Comparison of ENCODE assay signal across 16 cellular contexts in the genomic region with DNA sequence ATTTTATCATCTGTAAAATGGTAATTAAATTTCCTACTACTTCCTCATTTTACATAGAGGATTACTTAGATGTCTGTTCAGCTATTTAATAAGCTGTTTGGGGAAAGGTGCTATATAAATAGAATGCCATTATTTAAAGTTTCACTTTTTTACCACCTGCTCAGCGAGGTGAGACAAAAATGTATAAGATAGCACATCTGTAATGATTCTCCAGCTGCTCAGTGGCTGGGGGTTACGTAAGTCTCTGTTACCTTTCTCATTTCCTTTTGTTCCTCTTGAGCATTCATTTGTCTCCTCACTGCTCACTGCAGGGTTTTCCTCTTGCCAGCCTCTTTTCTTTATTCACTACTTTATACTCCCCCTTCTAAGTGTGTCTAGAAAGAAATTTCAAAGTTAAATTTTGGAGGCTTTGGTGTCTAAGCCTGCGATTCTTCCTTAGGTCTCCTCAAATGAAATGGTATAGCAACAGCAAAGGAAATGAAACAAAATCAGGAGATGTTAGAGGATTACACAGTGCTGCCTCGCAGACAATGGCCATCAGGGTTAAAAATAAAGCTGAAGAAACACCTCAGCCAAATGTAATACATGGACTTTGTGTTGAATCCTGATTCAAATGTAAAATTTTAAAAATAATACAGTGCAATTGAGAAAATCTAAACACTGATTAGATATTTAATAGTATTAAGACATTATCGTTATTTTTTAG. TPM values are rescaled to one million over a fixed set of nuclear protein-coding genes. Genes with fewer than 3 reads are reported as not detected.
DNase-seq lines count a peak whose midpoint lies in the region; ATAC-seq and TF ChIP-seq lines count a peak whose summit lies in the region.
"Had no signal": no experiment of that assay in that cellular context is flagged by ENCODE, and none has a peak within 500 bp of the region (broad histone marks: within the 10 kb centered on the region; RNA-seq: fewer than 3 reads in every experiment).

No MANE protein-coding gene starts in this region.

- no peaks in the 10 kb centered on the region for H3K36me3 ChIP-seq in OCI-LY3 (replicated peaks; ENCODE audit: low read depth, low read length)

- H3K4me2 ChIP-seq in OCI-LY3 (ENCODE audit: low read length) = peak overlapping the region; percentile 75

- H3K9me3 ChIP-seq in OCI-LY3 (ENCODE audit: insufficient read depth, low read length) = no peaks in the 10 kb centered on the region

- ATAC-seq in GM18505 (IDR thresholded peaks at IDR 0.05; ENCODE audit: unreplicated experiment) = peak; percentile 88
- ATAC-seq in GM19468 (IDR thresholded peaks at IDR 0.05; ENCODE audit: extremely low read depth, unreplicated experiment) = peak; percentile 36
- ATAC-seq in HG03045 (IDR thresholded peaks at IDR 0.05; ENCODE audit: unreplicated experiment) = peak; percentile 63
- ATAC-seq: activated T-cell treated with anti-CD3 and anti-CD28 coated beads, Interleukin-2, amount 50 U/mL, for 72 hours; HCT116; T-helper 17 cell had no signal

- no peak overlapping the region for H3K9ac ChIP-seq in OCI-LY3 (ENCODE audit: low read length)

- peak overlapping the region; percentile 49 for H3K4me3 ChIP-seq in OCI-LY3 (ENCODE audit: low read length)
- H3K4me3 ChIP-seq: skin epidermis had no signal

- no peak for TF ChIP-seq POLR2A in GM18505 (IDR thresholded peaks at IDR 0.05; ENCODE audit: borderline replicate concordance, extremely low read depth, insufficient read depth, insufficient read length)

- no peak overlapping the region for H3K4me3 Mint-ChIP-seq in progenitor cell of endocrine pancreas (ENCODE audit: low read depth)
- H3K4me3 Mint-ChIP-seq: activated T-cell treated with anti-CD3 and anti-CD28 coated beads, Interleukin-2, amount 50 U/mL, for 72 hours; T-helper 17 cell had no signal

- no peak overlapping the region for H2AFZ ChIP-seq in OCI-LY3 (ENCODE audit: low read depth, low read length)

- no peak overlapping the region for H3K27ac Mint-ChIP-seq in progenitor cell of endocrine pancreas
- H3K27ac Mint-ChIP-seq: activated T-cell treated with anti-CD3 and anti-CD28 coated beads, Interleukin-2, amount 50 U/mL, for 72 hours; T-helper 17 cell had no signal

- H4K20me1 ChIP-seq in OCI-LY3 (ENCODE audit: insufficient read depth, low read length) = no peaks in the 10 kb centered on the region

- H3K4me1 Mint-ChIP-seq in progenitor cell of endocrine pancreas (ENCODE audit: low read depth) = peaks cover 28% of the 10 kb centered on the region

- no peak for TF ChIP-seq CTCF in OCI-LY3 (IDR thresholded peaks at IDR 0.05; ENCODE audit: low read depth, low read length)
- no peak for TF ChIP-seq CTCF in progenitor cell of endocrine pancreas (IDR thresholded peaks at IDR 0.05; ENCODE audit: unreplicated experiment)

- H3K4me1 ChIP-seq in OCI-LY3 (ENCODE audit: low read length) = peaks cover 63% of the 10 kb centered on the region

- no peaks in the 10 kb centered on the region for H3K36me3 Mint-ChIP-seq in progenitor cell of endocrine pancreas (ENCODE audit: insufficient read depth)

- H3K27ac ChIP-seq in OCI-LY3 (ENCODE audit: low read length) = peak overlapping the region; percentile 30; the same call in 1 of the 2 replicates

- no peaks in the 10 kb centered on the region for H3K9me3 Mint-ChIP-seq in progenitor cell of endocrine pancreas (ENCODE audit: low read depth)
- H3K9me3 Mint-ChIP-seq: activated T-cell treated with anti-CD3 and anti-CD28 coated beads, Interleukin-2, amount 50 U/mL, for 72 hours had no signal

- peaks cover 48% of the 10 kb centered on the region for H3K27me3 ChIP-seq in OCI-LY3 (ENCODE audit: low read depth, low read length)

- DNase-seq in AG20443 (ENCODE audit: low spot score) (no peak), progenitor cell of endocrine pancreas (ENCODE audit: low spot score, unreplicated experiment) (no peak), DMS153 (lab: John Stamatoyannopoulos, UW) (no peak), DMS79 treated with DMSO at 0.1 percent for 48 hours (lab: John Stamatoyannopoulos, UW) (no peak)
- DNase-seq: activated T-cell treated with anti-CD3 and anti-CD28 coated beads, Interleukin-2, amount 50 U/mL, for 72 hours; caudate nucleus; glutamatergic neuron; NCI-H1694 treated with DMSO at 0.1 percent for 48 hours; stimulated activated naive CD4-positive, alpha-beta T cell treated with Interleukin-2 at 50 U/mL for 16 hours; T-helper 17 cell had no signal

- H3K79me2 ChIP-seq in OCI-LY3 (ENCODE audit: low read length) = no peaks in the 10 kb centered on the region

- peaks cover 19% of the 10 kb centered on the region for H3K27me3 Mint-ChIP-seq in progenitor cell of endocrine pancreas

RNA-seq across cellular contexts. Expression of gene RGS8, which starts 6.8 kb away (rescaled TPM):
- total RNA-seq in progenitor cell of endocrine pancreas = 0.05 TPM in 1 of 2 replicates, not detected in the other
- total RNA-seq: T-helper 17 cell had no signal

Comparison
In these comparisons a context has a peak if more than half of its experiments do, and no peak if none do; other contexts are left out.
1. ATAC-seq: peak in every context shown above with its lines; median percentile 88 in GM18505; 63 in HG03045; 36 in GM19468.